In genomic region chr11:80107415-80107814, GRCh38 we compare ENCODE assay signal across 15 cellular contexts.
"Had no signal": no experiment of that assay in that cellular context is flagged by ENCODE, and none has a peak within 500 bp of the region (broad histone marks: within the 10 kb centered on the region; RNA-seq: fewer than 3 reads in every experiment).

No MANE protein-coding gene starts in this region.

- H3K4me1 ChIP-seq: gastrocnemius medialis, heart right ventricle, pancreas had no signal

- H3K4me3 ChIP-seq: gastrocnemius medialis, heart right ventricle, pancreas, thoracic aorta had no signal

- DNase-seq: activated CD4-positive, alpha-beta T cell treated with anti-CD3 and anti-CD28 coated beads for 4 hours; activated CD8-positive, alpha-beta T cell treated with anti-CD3 and anti-CD28 coated beads for 36 hours; activated gamma-delta T cell treated with Interleukin-2 at 50 U/mL for 16 hours; activated naive CD8-positive, alpha-beta T cell treated with anti-CD3 and anti-CD28 coated beads for 36 hours; activated T-cell treated with anti-CD3 and anti-CD28 coated beads, Interleukin-2, amount 50 U/mL, for 4 hours; amygdala; brain microvascular endothelial cell; effector memory CD4-positive, alpha-beta T cell; gastrocnemius medialis; heart right ventricle; pancreas; stimulated activated CD4-positive, alpha-beta T cell treated with anti-CD3 and anti-CD28 coated beads, Interleukin-1b, Interleukin-23, amount 100 ng/mL, for 48 hours; T-helper 17 cell had no signal

- FAIRE-seq: pancreas had no signal

- H3K36me3 ChIP-seq: brain microvascular endothelial cell, gastrocnemius medialis, heart right ventricle, pancreas, thoracic aorta had no signal

- ATAC-seq: activated CD8-positive, alpha-beta T cell treated with anti-CD3 and anti-CD28 coated beads for 36 hours; activated T-cell treated with anti-CD3 and anti-CD28 coated beads, Interleukin-2, amount 50 U/mL, for 4 hours; gastrocnemius medialis; heart right ventricle; left lobe of liver; pancreas; T-helper 17 cell had no signal

- H3K27me3 ChIP-seq: brain microvascular endothelial cell, gastrocnemius medialis, pancreas had no signal

- H3K27ac ChIP-seq: brain microvascular endothelial cell, gastrocnemius medialis, heart right ventricle, pancreas, thoracic aorta had no signal
